1 cellular context compared by ENCODE assay signal in genomic region chrX:47218280-47218919, GRCh38.
TF ChIP-seq lines count a peak whose summit lies in the region.

TSS of gene CDK16 (plus strand) at chrX:47218681. CDS start at chrX:47223558, 4,877 bp downstream.

TF ChIP-seq in GM12878, 131 proteins besides CTCF, POLR2A, EP300 and RAD21 (continued from another document and continues in another):
- TF ChIP-seq ZBED1 (IDR thresholded peaks at IDR 0.05; ENCODE audit: borderline replicate concordance) = no peak
- TF ChIP-seq MTA3 (IDR thresholded peaks at IDR 0.05; ENCODE audit: borderline replicate concordance, low read length) = no peak
- TF ChIP-seq LARP7 (IDR thresholded peaks at IDR 0.05) = peak; percentile 82; the same call in 1 of the 2 replicates
- TF ChIP-seq CREB1 (IDR thresholded peaks at IDR 0.05; ENCODE audit: low read depth) = no peak
- no peak for TF ChIP-seq HCFC1 (IDR thresholded peaks at IDR 0.05; ENCODE audit: low read length)
- no peak for TF ChIP-seq ZNF217 (IDR thresholded peaks at IDR 0.05)
- TF ChIP-seq CBFB (IDR thresholded peaks at IDR 0.05; ENCODE audit: low read depth) = 0 out of 2 replicates have a peak, but pooled peaks have one; percentile 10
- TF ChIP-seq ZNF384 (IDR thresholded peaks at IDR 0.05; ENCODE audit: borderline replicate concordance, low read depth, low read length) = no peak
- peak; percentile 99 for TF ChIP-seq BCLAF1 (IDR thresholded peaks at IDR 0.05)
- TF ChIP-seq NR2C2 (IDR thresholded peaks at IDR 0.05; ENCODE audit: borderline replicate concordance, control insufficient read depth, insufficient read length, low read depth) = no peak
- no peak for TF ChIP-seq GABPA (IDR thresholded peaks at IDR 0.05; ENCODE audit: low read depth)
- TF ChIP-seq DPF2 (IDR thresholded peaks at IDR 0.05) = peak; percentile 83; the same call in 1 of the 2 replicates
- no peak for TF ChIP-seq ZZZ3 (IDR thresholded peaks at IDR 0.05; ENCODE audit: control insufficient read depth, insufficient read length, low read depth)
- no peak for TF ChIP-seq ELK1 (IDR thresholded peaks at IDR 0.05; ENCODE audit: low read depth, low read length)
- peak; percentile 100 for TF ChIP-seq ATF7 (IDR thresholded peaks at IDR 0.05; ENCODE audit: low read depth)
- TF ChIP-seq CHD4 (IDR thresholded peaks at IDR 0.05) = no peak
- TF ChIP-seq BRCA1 (IDR thresholded peaks at IDR 0.05; ENCODE audit: low read depth, low read length) = 0 out of 2 replicates have a peak, but pooled peaks have one; percentile 7
- TF ChIP-seq BMI1 (IDR thresholded peaks at IDR 0.05; ENCODE audit: borderline replicate concordance) = no peak
- TF ChIP-seq NBN (IDR thresholded peaks at IDR 0.05) = peak; percentile 97
- TF ChIP-seq JUND (IDR thresholded peaks at IDR 0.05; ENCODE audit: low read depth, low read length) = peak; percentile 99
- TF ChIP-seq GATAD2B (conservative IDR thresholded peaks at IDR 0.05; ENCODE audit: low read depth) = no peak
- peak; percentile 81 for TF ChIP-seq PML (IDR thresholded peaks at IDR 0.05; ENCODE audit: low read length)
- no peak; the same call in 1 of the 2 replicates for TF ChIP-seq JUNB (IDR thresholded peaks at IDR 0.05)
- no peak for TF ChIP-seq RCOR1 (conservative IDR thresholded peaks at IDR 0.05; ENCODE audit: low read depth, low read length)
- TF ChIP-seq, protein P1, sequence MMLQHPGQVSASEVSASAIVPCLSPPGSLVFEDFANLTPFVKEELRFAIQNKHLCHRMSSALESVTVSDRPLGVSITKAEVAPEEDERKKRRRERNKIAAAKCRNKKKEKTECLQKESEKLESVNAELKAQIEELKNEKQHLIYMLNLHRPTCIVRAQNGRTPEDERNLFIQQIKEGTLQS (IDR thresholded peaks at IDR 0.05; ENCODE audit: borderline replicate concordance, extremely low read depth, low read depth, low read length) = no peak
- no peak for TF ChIP-seq CBX5 (IDR thresholded peaks at IDR 0.05; ENCODE audit: low read depth)
- no peak for TF ChIP-seq MXI1 (IDR thresholded peaks at IDR 0.05; ENCODE audit: low read depth, low read length)
- TF ChIP-seq NR2F1 (conservative IDR thresholded peaks at IDR 0.05) = no peak; the same call in 1 of the 2 replicates
- TF ChIP-seq RUNX3 (IDR thresholded peaks at IDR 0.05; ENCODE audit: low read length) = 0 out of 2 replicates have a peak, but pooled peaks have one; percentile 16
- TF ChIP-seq SUZ12 (IDR thresholded peaks at IDR 0.05; ENCODE audit: unreplicated experiment) = no peak
- TF ChIP-seq SPI1 (IDR thresholded peaks at IDR 0.05; ENCODE audit: borderline replicate concordance, insufficient read depth, low read depth, low read length) = 0 out of 2 replicates have a peak, but pooled peaks have one; percentile 1
- no peak for TF ChIP-seq SUPT20H (IDR thresholded peaks at IDR 0.05; ENCODE audit: borderline replicate concordance, control insufficient read depth, low read depth, low read length)
- TF ChIP-seq, protein P2, sequence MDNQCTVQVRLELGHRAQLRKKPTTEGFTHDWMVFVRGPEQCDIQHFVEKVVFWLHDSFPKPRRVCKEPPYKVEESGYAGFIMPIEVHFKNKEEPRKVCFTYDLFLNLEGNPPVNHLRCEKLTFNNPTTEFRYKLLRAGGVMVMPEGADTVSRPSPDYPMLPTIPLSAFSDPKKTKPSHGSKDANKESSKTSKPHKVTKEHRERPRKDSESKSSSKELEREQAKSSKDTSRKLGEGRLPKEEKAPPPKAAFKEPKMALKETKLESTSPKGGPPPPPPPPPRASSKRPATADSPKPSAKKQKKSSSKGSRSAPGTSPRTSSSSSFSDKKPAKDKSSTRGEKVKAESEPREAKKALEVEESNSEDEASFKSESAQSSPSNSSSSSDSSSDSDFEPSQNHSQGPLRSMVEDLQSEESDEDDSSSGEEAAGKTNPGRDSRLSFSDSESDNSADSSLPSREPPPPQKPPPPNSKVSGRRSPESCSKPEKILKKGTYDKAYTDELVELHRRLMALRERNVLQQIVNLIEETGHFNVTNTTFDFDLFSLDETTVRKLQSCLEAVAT (IDR thresholded peaks at IDR 0.05) = peak; percentile 90
- TF ChIP-seq SIX5 (IDR thresholded peaks at IDR 0.05; ENCODE audit: low read depth, low read length, severe bottlenecking) = peak; percentile 35
- TF ChIP-seq TBL1XR1 (IDR thresholded peaks at IDR 0.05; ENCODE audit: low read depth, low read length) = 0 out of 2 replicates have a peak, but pooled peaks have one; percentile 21
- TF ChIP-seq PRDM15 (CRISPR knock-in tag; IDR thresholded peaks at IDR 0.05) = no peak
- no peak for TF ChIP-seq ETV6 (conservative IDR thresholded peaks at IDR 0.05 in 1 of 2, IDR thresholded peaks at IDR 0.05 in 1 of 2; ENCODE audit: borderline replicate concordance in 1 of 2, low read depth in 1 of 2)
- TF ChIP-seq, protein P3, sequence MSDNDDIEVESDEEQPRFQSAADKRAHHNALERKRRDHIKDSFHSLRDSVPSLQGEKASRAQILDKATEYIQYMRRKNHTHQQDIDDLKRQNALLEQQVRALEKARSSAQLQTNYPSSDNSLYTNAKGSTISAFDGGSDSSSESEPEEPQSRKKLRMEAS (IDR thresholded peaks at IDR 0.05; ENCODE audit: low read depth, low read length) = no peak
- peak; percentile 84 for TF ChIP-seq POLR2AphosphoS5 (IDR thresholded peaks at IDR 0.05; ENCODE audit: low read length)
- TF ChIP-seq HDGF (IDR thresholded peaks at IDR 0.05) = no peak
- TF ChIP-seq MEF2B (IDR thresholded peaks at IDR 0.05; ENCODE audit: partially characterized antibody, poor library complexity, severe bottlenecking) = peak; percentile 54
- TF ChIP-seq, protein P4, sequence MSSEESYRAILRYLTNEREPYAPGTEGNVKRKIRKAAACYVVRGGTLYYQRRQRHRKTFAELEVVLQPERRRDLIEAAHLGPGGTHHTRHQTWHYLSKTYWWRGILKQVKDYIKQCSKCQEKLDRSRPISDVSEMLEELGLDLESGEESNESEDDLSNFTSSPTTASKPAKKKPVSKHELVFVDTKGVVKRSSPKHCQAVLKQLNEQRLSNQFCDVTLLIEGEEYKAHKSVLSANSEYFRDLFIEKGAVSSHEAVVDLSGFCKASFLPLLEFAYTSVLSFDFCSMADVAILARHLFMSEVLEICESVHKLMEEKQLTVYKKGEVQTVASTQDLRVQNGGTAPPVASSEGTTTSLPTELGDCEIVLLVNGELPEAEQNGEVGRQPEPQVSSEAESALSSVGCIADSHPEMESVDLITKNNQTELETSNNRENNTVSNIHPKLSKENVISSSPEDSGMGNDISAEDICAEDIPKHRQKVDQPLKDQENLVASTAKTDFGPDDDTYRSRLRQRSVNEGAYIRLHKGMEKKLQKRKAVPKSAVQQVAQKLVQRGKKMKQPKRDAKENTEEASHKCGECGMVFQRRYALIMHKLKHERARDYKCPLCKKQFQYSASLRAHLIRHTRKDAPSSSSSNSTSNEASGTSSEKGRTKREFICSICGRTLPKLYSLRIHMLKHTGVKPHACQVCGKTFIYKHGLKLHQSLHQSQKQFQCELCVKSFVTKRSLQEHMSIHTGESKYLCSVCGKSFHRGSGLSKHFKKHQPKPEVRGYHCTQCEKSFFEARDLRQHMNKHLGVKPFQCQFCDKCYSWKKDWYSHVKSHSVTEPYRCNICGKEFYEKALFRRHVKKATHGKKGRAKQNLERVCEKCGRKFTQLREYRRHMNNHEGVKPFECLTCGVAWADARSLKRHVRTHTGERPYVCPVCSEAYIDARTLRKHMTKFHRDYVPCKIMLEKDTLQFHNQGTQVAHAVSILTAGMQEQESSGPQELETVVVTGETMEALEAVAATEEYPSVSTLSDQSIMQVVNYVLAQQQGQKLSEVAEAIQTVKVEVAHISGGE (CRISPR knock-in tag; IDR thresholded peaks at IDR 0.05) = no peak
- TF ChIP-seq HDAC6 (IDR thresholded peaks at IDR 0.05; ENCODE audit: unreplicated experiment) = no peak
- TF ChIP-seq YY1 (IDR thresholded peaks at IDR 0.05; ENCODE audit: low read depth, low read length) = peak; percentile 30; the same call in 1 of the 2 replicates
- TF ChIP-seq ZNF274 (IDR thresholded peaks at IDR 0.05; ENCODE audit: insufficient read depth, insufficient read length) = no peak
- TF ChIP-seq, protein P5, sequence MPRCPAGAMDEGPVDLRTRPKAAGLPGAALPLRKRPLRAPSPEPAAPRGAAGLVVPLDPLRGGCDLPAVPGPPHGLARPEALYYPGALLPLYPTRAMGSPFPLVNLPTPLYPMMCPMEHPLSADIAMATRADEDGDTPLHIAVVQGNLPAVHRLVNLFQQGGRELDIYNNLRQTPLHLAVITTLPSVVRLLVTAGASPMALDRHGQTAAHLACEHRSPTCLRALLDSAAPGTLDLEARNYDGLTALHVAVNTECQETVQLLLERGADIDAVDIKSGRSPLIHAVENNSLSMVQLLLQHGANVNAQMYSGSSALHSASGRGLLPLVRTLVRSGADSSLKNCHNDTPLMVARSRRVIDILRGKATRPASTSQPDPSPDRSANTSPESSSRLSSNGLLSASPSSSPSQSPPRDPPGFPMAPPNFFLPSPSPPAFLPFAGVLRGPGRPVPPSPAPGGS (IDR thresholded peaks at IDR 0.05; ENCODE audit: borderline replicate concordance, insufficient read depth, low read depth, low read length, poor library complexity, severe bottlenecking) = no peak
- no peak for TF ChIP-seq NFIC (IDR thresholded peaks at IDR 0.05; ENCODE audit: low read depth, low read length)
- peak; percentile 99 for TF ChIP-seq CHD1 (IDR thresholded peaks at IDR 0.05; ENCODE audit: low read depth, low read length)
- 0 out of 2 replicates have a peak, but pooled peaks have one; percentile 13 for TF ChIP-seq BCL11A (IDR thresholded peaks at IDR 0.05; ENCODE audit: low read depth, low read length)
- peak; percentile 91 for TF ChIP-seq E4F1 (IDR thresholded peaks at IDR 0.05; ENCODE audit: borderline replicate concordance, partially characterized antibody)
